ENCODE assay signal across 18 cellular contexts in genomic region chr18:33866386-33866785, GRCh38.
DNase-seq lines count a peak whose midpoint lies in the region; ATAC-seq, FAIRE-seq and TF ChIP-seq lines count a peak whose summit lies in the region.
"Had no signal": no experiment of that assay in that cellular context is flagged by ENCODE, and none has a peak within 500 bp of the region (broad histone marks: within the 10 kb centered on the region; RNA-seq: fewer than 3 reads in every experiment).

No MANE protein-coding gene starts in this region.

- intact Hi-C loops in pancreas (cut with DNase I): no loop called here

- H3K9me3 ChIP-seq in endocrine pancreas (ENCODE audit: control insufficient read depth, low read length) (no peaks in the 10 kb centered on the region), pancreas (no peaks in the 10 kb centered on the region)

- H3K4me1 ChIP-seq in endocrine pancreas (ENCODE audit: control insufficient read depth, insufficient read depth, low read length) (peaks cover 38% of the 10 kb centered on the region), pancreas (peaks cover 4 to 11% (median 9%) of the 10 kb centered on the region in 3 donors)

- 73 to 74% methylated on average over 1 of the region's 1 CpG for WGBS in pancreas, 2 donors

- FAIRE-seq in pancreas (lab: Jason Lieb, UNC): no peak
- FAIRE-seq: G401.6, GM12891, GM18507, H54, HTR-8/SVneo had no signal

- H3K9ac ChIP-seq in endocrine pancreas (ENCODE audit: control insufficient read depth, insufficient read depth, low read length): no peak overlapping the region
- H3K9ac ChIP-seq: BLaER1 had no signal

- peak; percentile 91 for ATAC-seq in left lobe of liver
- ATAC-seq in pancreas: peak in 3 of 4 donors; percentile 36 to 69 (median 36)
- no peak for ATAC-seq in GM18498 (IDR thresholded peaks at IDR 0.05; ENCODE audit: unreplicated experiment)
- ATAC-seq: GM23338 had no signal

- H3K36me3 ChIP-seq in endocrine pancreas (ENCODE audit: control insufficient read depth, insufficient read depth, low read length) (no peaks in the 10 kb centered on the region), pancreas (no peaks in the 10 kb centered on the region)

- peak; percentile 19 for DNase-seq in NCI-H748 (lab: John Stamatoyannopoulos, UW; ENCODE audit: unreplicated experiment)
- DNase-seq in NCI-H748 treated with DMSO at 0.1 percent for 48 hours (lab: John Stamatoyannopoulos, UW): no peak
- no peak for DNase-seq in left lobe of liver (ENCODE audit: low spot score)
- DNase-seq in pancreas: no peak
- no peak for DNase-seq in SKM-1 (lab: John Stamatoyannopoulos, UW; ENCODE audit: unreplicated experiment)
- no peak for DNase-seq in ecto neural progenitor cell (ENCODE audit: low spot score)
- DNase-seq: 8988T; CD4-positive, alpha-beta memory T cell; HCEC 1CT had no signal

- no peak for TF ChIP-seq CTCF in pancreas (IDR thresholded peaks at IDR 0.05)

- H3K4me3 ChIP-seq in endocrine pancreas (ENCODE audit: control insufficient read depth, insufficient read depth, low read length): peak overlapping the region; percentile 53
- no peak overlapping the region for H3K4me3 ChIP-seq in pancreas
- H3K4me3 ChIP-seq: BLaER1, GM23338 had no signal

- no peaks in the 10 kb centered on the region for H3K27me3 ChIP-seq in endocrine pancreas (ENCODE audit: control insufficient read depth, insufficient read depth, low read length)
- H3K27me3 ChIP-seq in pancreas: no peaks in the 10 kb centered on the region
- H3K27me3 ChIP-seq: BLaER1 had no signal

- H3K27ac ChIP-seq in pancreas: no peak overlapping the region
- H3K27ac ChIP-seq: BLaER1 had no signal
